In genomic region chr10:103804866-103805265, GRCh38 we compare ENCODE assay signal across 30 cellular contexts. TPM values are rescaled to one million over a fixed set of nuclear protein-coding genes. Genes with fewer than 3 reads are reported as not detected.
DNase-seq lines count a peak whose midpoint lies in the region; ATAC-seq, FAIRE-seq and TF ChIP-seq lines count a peak whose summit lies in the region.
"Had no signal": no experiment of that assay in that cellular context is flagged by ENCODE, and none has a peak within 500 bp of the region (broad histone marks: within the 10 kb centered on the region; RNA-seq: fewer than 3 reads in every experiment).

No MANE protein-coding gene starts in this region.

- in situ Hi-C loops in IMR-90 (cut with MboI; ENCODE audit: low sequenced_read_pairs) = no loop called here
- in situ Hi-C loops in brain microvascular endothelial cell (cut with HindIII; ENCODE audit: low pct_ligation_motif_present, low sequenced_read_pairs) = no loop called here

- ATAC-seq in IMR-90 (ENCODE audit: low read depth) = no peak
- ATAC-seq in HG03432 (IDR thresholded peaks at IDR 0.05; ENCODE audit: unreplicated experiment) = no peak
- ATAC-seq in body of pancreas = no peak
- ATAC-seq: activated naive CD8-positive, alpha-beta T cell treated with anti-CD3 and anti-CD28 coated beads, Interleukin-2, amount 50 U/mL, for 24 hours; heart right ventricle; natural killer cell; pancreas; right cardiac atrium; stimulated activated naive B cell treated with anti-CD40 and anti-IgM and Interleukin-4, amounts not matched to agents 10 μg/mL and 1 μg/mL and 100 μg/mL, for 72 hours had no signal

- no peak overlapping the region for H4K8ac ChIP-seq in IMR-90 (ENCODE audit: low read depth in 2 of 2, low read length in 2 of 2)

- H3K4me1 ChIP-seq in BLaER1 = peaks cover 88% of the 10 kb centered on the region
- peaks cover 13% of the 10 kb centered on the region for H3K4me1 ChIP-seq in IMR-90 (ENCODE audit: control insufficient read depth, insufficient read depth, low read length)
- H3K4me1 ChIP-seq in keratinocyte (ENCODE audit: control insufficient read depth, extremely low read depth, insufficient read depth, low read length) = peaks cover 63% of the 10 kb centered on the region
- H3K4me1 ChIP-seq in body of pancreas = no peaks in the 10 kb centered on the region
- H3K4me1 ChIP-seq: pancreas, uterus had no signal

- POLR2A ChIA-PET in IMR-90 (lab: Charles Lee; ENCODE audit: unreplicated experiment) = no interaction called here

- no peak overlapping the region for H4K91ac ChIP-seq in IMR-90 (ENCODE audit: insufficient read depth, low read depth, low read length)

- H2AFZ ChIP-seq in IMR-90 (replicated peaks; ENCODE audit: low read length, poor library complexity) (no peak overlapping the region), keratinocyte (ENCODE audit: control insufficient read depth, low read length) (no peak overlapping the region)

- no peak overlapping the region for H2BK15ac ChIP-seq in IMR-90 (ENCODE audit: low read depth, low read length)

- no peaks in the 10 kb centered on the region for H3K9me3 ChIP-seq in BLaER1
- H3K9me3 ChIP-seq in IMR-90 (ENCODE audit: control insufficient read depth, insufficient read depth, low read length) = no peaks in the 10 kb centered on the region
- H3K9me3 ChIP-seq in keratinocyte (ENCODE audit: control insufficient read depth, low read depth, low read length) = no peaks in the 10 kb centered on the region
- H3K9me3 ChIP-seq in body of pancreas = no peaks in the 10 kb centered on the region
- H3K9me3 ChIP-seq: heart right ventricle, pancreas, spleen, uterus had no signal

- peaks cover 34% of the 10 kb centered on the region for H3K36me3 ChIP-seq in BLaER1
- H3K36me3 ChIP-seq in IMR-90 (ENCODE audit: control insufficient read depth, insufficient read depth, low read length) = no peaks in the 10 kb centered on the region
- H3K36me3 ChIP-seq in keratinocyte (ENCODE audit: control insufficient read depth in 2 of 2, extremely low read depth in 1 of 2, insufficient read depth in 2 of 2, low read length in 2 of 2) = peaks cover 13 to 43% of the 10 kb centered on the region in 2 experiments
- H3K36me3 ChIP-seq in brain microvascular endothelial cell (replicated peaks) = no peaks in the 10 kb centered on the region
- no peaks in the 10 kb centered on the region for H3K36me3 ChIP-seq in body of pancreas (replicated peaks in 1 of 2; ENCODE audit: insufficient read depth in 1 of 2, low read depth in 2 of 2)
- H3K36me3 ChIP-seq: pancreas, uterus had no signal

- no peak overlapping the region for H3K56ac ChIP-seq in IMR-90 (ENCODE audit: extremely low read depth, insufficient read depth, low read length)

- H4K5ac ChIP-seq in IMR-90 (ENCODE audit: low read depth, low read length) = no peak overlapping the region

- TF ChIP-seq CTCF in IMR-90 (conservative IDR thresholded peaks at IDR 0.05; ENCODE audit: low read depth, low read length) (no peak), keratinocyte (optimal IDR thresholded peaks at IDR 0.05 in 1 of 3, IDR thresholded peaks at IDR 0.05 in 1 of 3, conservative IDR thresholded peaks at IDR 0.05 in 1 of 3; ENCODE audit: extremely low read depth in 1 of 3, insufficient read depth in 2 of 3, low read length in 3 of 3) (no peak), brain microvascular endothelial cell (IDR thresholded peaks at IDR 0.05; ENCODE audit: low read depth, low read length, missing control alignments) (no peak), body of pancreas (IDR thresholded peaks at IDR 0.05) (no peak)

- H3K27ac ChIP-seq in BLaER1 (peak overlapping the region; percentile 55), IMR-90 (ENCODE audit: insufficient read depth, low read length) (no peak overlapping the region), keratinocyte (ENCODE audit: control insufficient read depth, insufficient read depth, low read length) (peak overlapping the region; percentile 10), brain microvascular endothelial cell (no peak overlapping the region), body of pancreas (no peak overlapping the region)
- H3K27ac ChIP-seq: C4-2B, dorsolateral prefrontal cortex, heart right ventricle, KMS-11, pancreas, spleen, uterus had no signal

- no peak for DNase-seq in IMR-90
- peak; percentile 66 for DNase-seq in SK-N-DZ (ENCODE audit: low spot score)
- DNase-seq in keratinocyte (ENCODE audit: low read depth, low spot score) = no peak
- DNase-seq in RCC 7860 (ENCODE audit: low spot score) = no peak
- no peak for DNase-seq in brain microvascular endothelial cell
- no peak for DNase-seq in body of pancreas
- DNase-seq: activated gamma-delta T cell treated with Interleukin-2 at 50 U/mL for 16 hours; activated naive CD8-positive, alpha-beta T cell treated with anti-CD3 and anti-CD28 coated beads, Interleukin-2, amount 50 U/mL, for 24 hours; activated T-cell treated with anti-CD3 and anti-CD28 coated beads, Interleukin-2, amount 50 U/mL, for 1 hour; Calu3; cerebellar nuclear complex; dorsolateral prefrontal cortex; H9; heart right ventricle; immature natural killer cell; natural killer cell; NCI-H2029 treated with DMSO at 0.1 percent for 48 hours; NCI-H446 treated with DMSO at 0.1 percent for 48 hours; pancreas; right cardiac atrium; RPMI8226; spleen; stimulated activated CD4-positive, alpha-beta T cell treated with anti-CD3 and anti-CD28 coated beads, Interleukin-2, amount 100 ng/mL, for 48 hours; stimulated activated naive B cell treated with anti-CD40 and anti-IgM and Interleukin-4, amounts not matched to agents 10 μg/mL and 1 μg/mL and 100 μg/mL, for 72 hours; uterus had no signal

- no peak overlapping the region for H3K18ac ChIP-seq in IMR-90 (ENCODE audit: low read depth, low read length)

- H3K9me1 ChIP-seq in IMR-90 (ENCODE audit: insufficient read depth, low read length) = peaks cover 14% of the 10 kb centered on the region
- H3K9me1 ChIP-seq in keratinocyte (ENCODE audit: control insufficient read depth, extremely low read depth, insufficient read depth, low read length) = peaks cover 15% of the 10 kb centered on the region

- no peak overlapping the region for H2AK5ac ChIP-seq in IMR-90 (ENCODE audit: low read depth, low read length)

- CTCF ChIA-PET in IMR-90 (lab: Yijun Ruan, JAX) = no interaction called here

- H3K27me3 ChIP-seq in BLaER1 (no peaks in the 10 kb centered on the region), IMR-90 (ENCODE audit: control insufficient read depth, insufficient read depth, low read length) (no peaks in the 10 kb centered on the region), keratinocyte (ENCODE audit: control insufficient read depth, extremely low read depth, insufficient read depth, low read length) (no peaks in the 10 kb centered on the region), brain microvascular endothelial cell (replicated peaks) (no peaks in the 10 kb centered on the region), body of pancreas (no peaks in the 10 kb centered on the region)
- H3K27me3 ChIP-seq: dorsolateral prefrontal cortex, heart right ventricle, pancreas, spleen, uterus had no signal

- no peak overlapping the region for H3K4ac ChIP-seq in IMR-90 (ENCODE audit: low read depth, low read length)

- H2BK120ac ChIP-seq in IMR-90 (ENCODE audit: low read depth, low read length) = no peak overlapping the region

- no peak overlapping the region for H2BK5ac ChIP-seq in IMR-90 (ENCODE audit: low read depth, low read length, poor library complexity, severe bottlenecking)

- H4K20me1 ChIP-seq in BLaER1 (peaks cover 93% of the 10 kb centered on the region), IMR-90 (ENCODE audit: insufficient read depth, low read length) (peaks cover 11% of the 10 kb centered on the region; the same call in 1 of the 2 replicates), keratinocyte (ENCODE audit: control insufficient read depth, extremely low read depth, insufficient read depth, low read length) (peaks cover 31% of the 10 kb centered on the region)

- no peak for TF ChIP-seq RAD21 in IMR-90 (IDR thresholded peaks at IDR 0.05; ENCODE audit: low read length)

- H3K23ac ChIP-seq in IMR-90 (ENCODE audit: low read depth, low read length) = no peak overlapping the region

- no TSS peak for BruUV-seq in IMR-90 (replicated peaks; lab: Mats Ljungman, UMichigan)

- peaks cover 86% of the 10 kb centered on the region for H3K79me2 ChIP-seq in keratinocyte (ENCODE audit: control insufficient read depth, insufficient read depth, low read length)

- TF ChIP-seq POLR2A in IMR-90 (IDR thresholded peaks at IDR 0.05; ENCODE audit: low read depth, low read length) (no peak), body of pancreas (IDR thresholded peaks at IDR 0.05) (no peak)

- H2BK20ac ChIP-seq in IMR-90 (ENCODE audit: low read depth, low read length) = no peak overlapping the region

- FAIRE-seq in keratinocyte (lab: Jason Lieb, UNC) (no peak), RCC 7860 (lab: Jason Lieb, UNC) (no peak)
- FAIRE-seq: GM12892, pancreas had no signal

- intact Hi-C loops in IMR-90 (cut with micrococcal nuclease) = no loop called here
- intact Hi-C loops in body of pancreas (cut with DNase I) = no loop called here

- 0 out of 2 replicates have a peak overlapping the region, but pooled peaks have one; percentile 21 for H3K9ac ChIP-seq in BLaER1
- H3K9ac ChIP-seq in IMR-90 (ENCODE audit: low read depth, low read length) = no peak overlapping the region
- no peak overlapping the region for H3K9ac ChIP-seq in keratinocyte (ENCODE audit: control insufficient read depth, extremely low read depth, insufficient read depth, low read length)
- H3K9ac ChIP-seq: KMS-11 had no signal

- no CpG with 5 or more reads among the region's 4 CpGs for WGBS in IMR-90 (ENCODE audit: extremely low coverage in 2 of 2, insufficient read length in 1 of 2), 2 experiments
- WGBS in body of pancreas, 2 donors = 81 to 100% methylated on average over 1 to 4 of the region's 4 CpGs

- H2AK9ac ChIP-seq in IMR-90 (replicated peaks; ENCODE audit: low read depth, low read length, poor library complexity) = peak overlapping the region; percentile 47

- no peak overlapping the region for H3K14ac ChIP-seq in IMR-90 (replicated peaks; ENCODE audit: low read depth, low read length)

- H3K79me1 ChIP-seq in IMR-90 (ENCODE audit: low read depth in 1 of 2, low read length in 2 of 2) = peaks cover 3 to 10% of the 10 kb centered on the region in 2 experiments; a peak in 3 of 4 replicates

- H3K4me2 ChIP-seq in BLaER1 (peak overlapping the region; percentile 65), IMR-90 (ENCODE audit: low read depth, low read length) (no peak overlapping the region), keratinocyte (ENCODE audit: control insufficient read depth, extremely low read depth, insufficient read depth, low read depth, low read length) (no peak overlapping the region)
- H3K4me2 ChIP-seq: KMS-11 had no signal

- dilution Hi-C loops in IMR-90 (cut with HindIII; ENCODE audit: low sequenced_read_pairs, unreplicated experiment) = no loop called here
- dilution Hi-C loops in keratinocyte (cut with MboI; ENCODE audit: extremely low pct_ligation_motif_present, low sequenced_read_pairs) = no loop called here

- H3K4me3 ChIP-seq in BLaER1 (no peak overlapping the region), IMR-90 (ENCODE audit: insufficient read depth, low read depth, low read length) (no peak overlapping the region), keratinocyte (ENCODE audit: control insufficient read depth in 2 of 3, extremely low read depth in 1 of 3, insufficient read depth in 2 of 3, low read depth in 1 of 3, low read length in 3 of 3) (no peak overlapping the region), brain microvascular endothelial cell (ENCODE audit: low read depth, low read length) (no peak overlapping the region), body of pancreas (no peak overlapping the region)
- H3K4me3 ChIP-seq: dorsolateral prefrontal cortex, heart right ventricle, pancreas, spleen, uterus had no signal

RNA-seq across cellular contexts. Expression of gene SH3PXD2A, which starts 50.5 kb away (rescaled TPM):
- total RNA-seq in IMR-90 (2012; rRNA removed) (6.3 and 6.7 TPM in 2 replicates), body of pancreas (1 to 10 TPM; 7.3 to 9.9 TPM)
- polyA plus RNA-seq in IMR-90 (2012; rRNA removed) (23.0 and 26.3 TPM in 2 replicates), keratinocyte (31.0 to 56.6 TPM (median 33.9 TPM) in 3 replicates)
- polyA plus RNA-seq in IMR-90 (2012; cell fraction: cytosol; rRNA removed) = 10.2 and 16.7 TPM in 2 replicates
- polyA plus RNA-seq in IMR-90 (2012; cell fraction: nucleus; rRNA removed; ENCODE audit: low replicate concordance) = 51.9 and 61.4 TPM in 2 replicates
- polyA plus RNA-seq in SK-N-DZ (2014; cell fraction: cytosol; rRNA removed) = 5.3 and 5.6 TPM in 2 replicates
- polyA plus RNA-seq in SK-N-DZ (2014; cell fraction: nucleus; rRNA removed) = 9.6 and 14.8 TPM in 2 replicates
- 22.4 TPM for polyA plus RNA-seq in keratinocyte (2011; ENCODE audit: low read depth)
- 32.2 and 35.6 TPM in 2 replicates for polyA plus RNA-seq in keratinocyte (2011; cell fraction: cytosol; rRNA removed)
- 116 and 136 TPM in 2 replicates for polyA plus RNA-seq in keratinocyte (2011; cell fraction: nucleus; rRNA removed)
- polyA plus RNA-seq in keratinocyte (2012; ENCODE audit: low replicate concordance) = 46.1 and 73.7 TPM in 2 replicates
- polyA minus RNA-seq in keratinocyte = 46.4 to 127 TPM (median 59.1 TPM) in 3 replicates
- 63.7 TPM for polyA minus RNA-seq in keratinocyte (2011; cell fraction: cytosol; rRNA and poly(A)+ RNA removed)
- 88.9 and 140 TPM in 2 replicates for polyA minus RNA-seq in keratinocyte (2011; cell fraction: nucleus; rRNA and poly(A)+ RNA removed)

Comparison
In these comparisons a context has a peak if more than half of its experiments do, and no peak if none do; other contexts are left out.
1. H3K27ac ChIP-seq: peak in BLaER1 (single experiment) and keratinocyte (single experiment); none in IMR-90 (single experiment), brain microvascular endothelial cell (single experiment) and body of pancreas (0 of 4).